In genomic region chr1:156082111-156083091, GRCh38 we compare ENCODE assay signal across 8 cellular contexts. TPM values are rescaled to one million over a fixed set of nuclear protein-coding genes. Genes with fewer than 3 reads are reported as not detected.
DNase-seq lines count a peak whose midpoint lies in the region; ATAC-seq, FAIRE-seq and TF ChIP-seq lines count a peak whose summit lies in the region.

TSS of gene MEX3A (minus strand) at chr1:156082465. CDS start at chr1:156081998, 467 bp downstream.

- no peaks in the 10 kb centered on the region for H3K79me2 ChIP-seq in HCT116 (ENCODE audit: insufficient read depth, low read length)

- H3K4me3 ChIP-seq in BE2C (ENCODE audit: low read depth, low read length), result peak within 1 kb of the TSS; percentile 91
- H3K4me3 ChIP-seq in HCT116 (replicated peaks in 1 of 2; ENCODE audit: low read depth in 1 of 2, low read length in 2 of 2), result peak within 1 kb of the TSS; percentile 73 to 81
- H3K4me3 ChIP-seq in choroid plexus epithelial cell (ENCODE audit: low read depth, low read length), result peak within 1 kb of the TSS; percentile 80
- peak within 1 kb of the TSS; percentile 68 to 81 for H3K4me3 ChIP-seq in kidney (ENCODE audit: low read length in 2 of 2)

- TF ChIP-seq RAD21 in HCT116 (IDR thresholded peaks at IDR 0.05; ENCODE audit: low read depth), result no peak

- no peak for FAIRE-seq in kidney (lab: Jason Lieb, UNC)

- no peaks in the 10 kb centered on the region for H3K9me3 ChIP-seq in BE2C
- H3K9me3 ChIP-seq in HCT116 (ENCODE audit: control insufficient read depth in 1 of 2, insufficient read depth in 1 of 2, low read depth in 1 of 2, low read length in 2 of 2), result no peaks in the 10 kb centered on the region
- no peaks in the 10 kb centered on the region for H3K9me3 ChIP-seq in kidney (ENCODE audit: control insufficient read depth in 1 of 2, low read length in 2 of 2)

- H3K4me1 ChIP-seq in BE2C (peaks cover 7% of the 10 kb centered on the region; the same call in 1 of the 2 replicates), HCT116 (ENCODE audit: control insufficient read depth in 1 of 2, insufficient read depth in 2 of 2, low read length in 2 of 2) (peaks cover 12 to 33% of the 10 kb centered on the region in 2 experiments; a peak in 3 of 4 replicates), kidney (ENCODE audit: control insufficient read depth in 1 of 2, insufficient read depth in 1 of 2, low read depth in 1 of 2, low read length in 2 of 2) (peaks cover 0 to 6% of the 10 kb centered on the region in 2 donors)

- DNase-seq in BE2C, result peak; percentile 89
- DNase-seq in HCT116 (ENCODE audit: low read depth, low spot score), result no peak
- peak; percentile 45 for DNase-seq in NCI-H226
- DNase-seq in activated CD4-positive, CD25-positive, alpha-beta regulatory T cell (lab: John Stamatoyannopoulos, UW), result peak; percentile 17 to 34 (median 19)
- DNase-seq in choroid plexus epithelial cell (ENCODE audit: low read depth), result peak; percentile 65
- peak; percentile 87 for DNase-seq in kidney
- peak; percentile 60 for DNase-seq in stimulated activated CD4-positive, alpha-beta T cell treated with anti-CD3 and anti-CD28 coated beads, Interleukin-12 subunit alpha, Interleukin-12 subunit beta, amount 100 ng/mL, for 4 hours

- H2AFZ ChIP-seq in HCT116 (ENCODE audit: low read depth, low read length, poor library complexity, severe bottlenecking), result peak within 1 kb of the TSS; percentile 52

- no peaks in the 10 kb centered on the region for H4K20me1 ChIP-seq in HCT116 (ENCODE audit: insufficient read depth)

- no peaks in the 10 kb centered on the region for H3K27me3 ChIP-seq in BE2C
- no peaks in the 10 kb centered on the region for H3K27me3 ChIP-seq in HCT116 (ENCODE audit: insufficient read depth, low read length)

- RAD21 ChIA-PET in HCT116 (lab: Charles Lee; ENCODE audit: low non-redundant PET in 1 of 2, low total read pairs in 2 of 2, uncharacterized antibody in 2 of 2, unreplicated experiment in 2 of 2), result no interaction called here

- H3K27ac ChIP-seq in HCT116 (ENCODE audit: low read depth, low read length) (peak within 1 kb of the TSS; percentile 15), kidney (ENCODE audit: low read depth in 2 of 2, low read length in 2 of 2) (no peak within 1 kb of the TSS)

- no TSS peak for BruUV-seq in HCT116 (replicated peaks; lab: Mats Ljungman, UMichigan)

- TF ChIP-seq POLR2A in HCT116 (IDR thresholded peaks at IDR 0.05; ENCODE audit: borderline replicate concordance, extremely low read depth, insufficient read depth, insufficient read length), result no peak

- H3K9ac ChIP-seq in HCT116 (ENCODE audit: low read length), result peak within 1 kb of the TSS; percentile 72
- H3K9ac ChIP-seq in kidney (ENCODE audit: low read length in 2 of 2), result peak within 1 kb of the TSS in 1 of 2 donors; percentile 61

- H3K9me2 ChIP-seq in HCT116 (ENCODE audit: insufficient read depth), result no peaks in the 10 kb centered on the region

- POLR2A ChIA-PET in HCT116 (lab: Charles Lee), result no interaction called here

- intact Hi-C loops in HCT116 (cut with micrococcal nuclease), result no loop called here
- intact Hi-C loops in kidney (cut with DNase I), result no loop called here

- ATAC-seq in HCT116 (peak; percentile 81), HG02938 (IDR thresholded peaks at IDR 0.05; ENCODE audit: unreplicated experiment) (no peak)

- TF ChIP-seq CTCF in BE2C (IDR thresholded peaks at IDR 0.05; ENCODE audit: low read depth, low read length) (no peak), HCT116 (IDR thresholded peaks at IDR 0.05 in 2 of 3, conservative IDR thresholded peaks at IDR 0.05 in 1 of 3; ENCODE audit: borderline replicate concordance in 1 of 3, insufficient read depth in 1 of 3, low read depth in 2 of 3, low read length in 2 of 3) (no peak), choroid plexus epithelial cell (conservative IDR thresholded peaks at IDR 0.05; ENCODE audit: low read depth, low read length) (no peak), kidney (IDR thresholded peaks at IDR 0.05; ENCODE audit: borderline replicate concordance, extremely low read depth, insufficient read depth) (no peak)

- peak within 1 kb of the TSS; percentile 96 for H3K4me2 ChIP-seq in HCT116 (ENCODE audit: low read length)

- peaks cover 13% of the 10 kb centered on the region for H3K36me3 ChIP-seq in BE2C
- no peaks in the 10 kb centered on the region for H3K36me3 ChIP-seq in HCT116 (ENCODE audit: control insufficient read depth in 1 of 2, insufficient read depth in 2 of 2, low read length in 2 of 2)
- H3K36me3 ChIP-seq in kidney (ENCODE audit: control insufficient read depth in 1 of 2, insufficient read depth in 2 of 2, low read length in 2 of 2), result no peaks in the 10 kb centered on the region

- CTCF ChIA-PET in HCT116 (lab: Charles Lee), result interaction anchor here (0.6 to 1.3 kb wide), 5 partner anchors 14 to 131 kb away, joined by 3 to 4 read pairs (median 3); partner anchors contain the start of gene PMF1

TF ChIP-seq in HCT116, 20 proteins besides CTCF, POLR2A, EP300 and RAD21:
- no peak for TF ChIP-seq SIN3A (IDR thresholded peaks at IDR 0.05; ENCODE audit: low read depth)
- TF ChIP-seq EGR1 (IDR thresholded peaks at IDR 0.05; ENCODE audit: low read depth), result no peak
- peak; percentile 49 for TF ChIP-seq POLR2AphosphoS5 (IDR thresholded peaks at IDR 0.05; ENCODE audit: low read depth, low read length)
- TF ChIP-seq, protein P1, sequence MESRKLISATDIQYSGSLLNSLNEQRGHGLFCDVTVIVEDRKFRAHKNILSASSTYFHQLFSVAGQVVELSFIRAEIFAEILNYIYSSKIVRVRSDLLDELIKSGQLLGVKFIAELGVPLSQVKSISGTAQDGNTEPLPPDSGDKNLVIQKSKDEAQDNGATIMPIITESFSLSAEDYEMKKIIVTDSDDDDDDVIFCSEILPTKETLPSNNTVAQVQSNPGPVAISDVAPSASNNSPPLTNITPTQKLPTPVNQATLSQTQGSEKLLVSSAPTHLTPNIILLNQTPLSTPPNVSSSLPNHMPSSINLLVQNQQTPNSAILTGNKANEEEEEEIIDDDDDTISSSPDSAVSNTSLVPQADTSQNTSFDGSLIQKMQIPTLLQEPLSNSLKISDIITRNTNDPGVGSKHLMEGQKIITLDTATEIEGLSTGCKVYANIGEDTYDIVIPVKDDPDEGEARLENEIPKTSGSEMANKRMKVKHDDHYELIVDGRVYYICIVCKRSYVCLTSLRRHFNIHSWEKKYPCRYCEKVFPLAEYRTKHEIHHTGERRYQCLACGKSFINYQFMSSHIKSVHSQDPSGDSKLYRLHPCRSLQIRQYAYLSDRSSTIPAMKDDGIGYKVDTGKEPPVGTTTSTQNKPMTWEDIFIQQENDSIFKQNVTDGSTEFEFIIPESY (IDR thresholded peaks at IDR 0.05; ENCODE audit: extremely low read depth, insufficient replicate concordance, low read length), result peak; percentile 42
- TF ChIP-seq ATF3 (IDR thresholded peaks at IDR 0.05), result no peak
- peak; percentile 70 for TF ChIP-seq YY1 (IDR thresholded peaks at IDR 0.05; ENCODE audit: extremely low read depth, insufficient replicate concordance, low read depth, low read length)
- no peak for TF ChIP-seq EZH2phosphoT487 (IDR thresholded peaks at IDR 0.05; ENCODE audit: borderline replicate concordance)
- TF ChIP-seq, protein P2, sequence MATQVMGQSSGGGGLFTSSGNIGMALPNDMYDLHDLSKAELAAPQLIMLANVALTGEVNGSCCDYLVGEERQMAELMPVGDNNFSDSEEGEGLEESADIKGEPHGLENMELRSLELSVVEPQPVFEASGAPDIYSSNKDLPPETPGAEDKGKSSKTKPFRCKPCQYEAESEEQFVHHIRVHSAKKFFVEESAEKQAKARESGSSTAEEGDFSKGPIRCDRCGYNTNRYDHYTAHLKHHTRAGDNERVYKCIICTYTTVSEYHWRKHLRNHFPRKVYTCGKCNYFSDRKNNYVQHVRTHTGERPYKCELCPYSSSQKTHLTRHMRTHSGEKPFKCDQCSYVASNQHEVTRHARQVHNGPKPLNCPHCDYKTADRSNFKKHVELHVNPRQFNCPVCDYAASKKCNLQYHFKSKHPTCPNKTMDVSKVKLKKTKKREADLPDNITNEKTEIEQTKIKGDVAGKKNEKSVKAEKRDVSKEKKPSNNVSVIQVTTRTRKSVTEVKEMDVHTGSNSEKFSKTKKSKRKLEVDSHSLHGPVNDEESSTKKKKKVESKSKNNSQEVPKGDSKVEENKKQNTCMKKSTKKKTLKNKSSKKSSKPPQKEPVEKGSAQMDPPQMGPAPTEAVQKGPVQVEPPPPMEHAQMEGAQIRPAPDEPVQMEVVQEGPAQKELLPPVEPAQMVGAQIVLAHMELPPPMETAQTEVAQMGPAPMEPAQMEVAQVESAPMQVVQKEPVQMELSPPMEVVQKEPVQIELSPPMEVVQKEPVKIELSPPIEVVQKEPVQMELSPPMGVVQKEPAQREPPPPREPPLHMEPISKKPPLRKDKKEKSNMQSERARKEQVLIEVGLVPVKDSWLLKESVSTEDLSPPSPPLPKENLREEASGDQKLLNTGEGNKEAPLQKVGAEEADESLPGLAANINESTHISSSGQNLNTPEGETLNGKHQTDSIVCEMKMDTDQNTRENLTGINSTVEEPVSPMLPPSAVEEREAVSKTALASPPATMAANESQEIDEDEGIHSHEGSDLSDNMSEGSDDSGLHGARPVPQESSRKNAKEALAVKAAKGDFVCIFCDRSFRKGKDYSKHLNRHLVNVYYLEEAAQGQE (IDR thresholded peaks at IDR 0.05; ENCODE audit: low read depth), result no peak
- no peak for TF ChIP-seq TCF7L2 (IDR thresholded peaks at IDR 0.05; ENCODE audit: borderline replicate concordance, extremely low read depth, insufficient read depth, insufficient read length)
- TF ChIP-seq JUND (IDR thresholded peaks at IDR 0.05), result no peak
- TF ChIP-seq SRF (IDR thresholded peaks at IDR 0.05; ENCODE audit: low read depth), result no peak
- TF ChIP-seq, protein P3, sequence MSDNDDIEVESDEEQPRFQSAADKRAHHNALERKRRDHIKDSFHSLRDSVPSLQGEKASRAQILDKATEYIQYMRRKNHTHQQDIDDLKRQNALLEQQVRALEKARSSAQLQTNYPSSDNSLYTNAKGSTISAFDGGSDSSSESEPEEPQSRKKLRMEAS (IDR thresholded peaks at IDR 0.05), result peak; percentile 69
- no peak; the same call in 1 of the 2 replicates for TF ChIP-seq ZFX (IDR thresholded peaks at IDR 0.05)
- TF ChIP-seq SP1 (IDR thresholded peaks at IDR 0.05; ENCODE audit: low read depth), result no peak

RNA-seq across cellular contexts. Expression of gene MEX3A, which starts in this region (rescaled TPM):
- 66.0 TPM for polyA plus RNA-seq in BE2C (2012; ENCODE audit: insufficient read depth, insufficient read length, low read depth)
- total RNA-seq in HCT116 (2021; ENCODE audit: unreplicated experiment) (6.1 TPM), kidney (1.7 TPM)
- 4.9 and 5.5 TPM in 2 replicates for polyA plus RNA-seq in HCT116 (2012)
- polyA plus RNA-seq in kidney (ENCODE audit: insufficient read depth, low read depth, low replicate concordance), result 1.0 TPM
